In genomic region chr1:29310616-29311180, GRCh38 we compare ENCODE assay signal across 1 cellular context.
TF ChIP-seq lines count a peak whose summit lies in the region.

No MANE protein-coding gene starts in this region.

TF ChIP-seq in HEK293, 187 proteins besides CTCF, POLR2A, EP300 and RAD21 (continued from another document):
- TF ChIP-seq ZNF280D (tag by site-specific recombination; IDR thresholded peaks at IDR 0.05), result no peak
- no peak for TF ChIP-seq ZSCAN23 (tag by site-specific recombination; IDR thresholded peaks at IDR 0.05)
- 0 out of 2 replicates have a peak, but pooled peaks have one; percentile 39 for TF ChIP-seq SCRT1 (tag by site-specific recombination; IDR thresholded peaks at IDR 0.05; ENCODE audit: borderline replicate concordance)
- no peak for TF ChIP-seq SP3 (tag by site-specific recombination; IDR thresholded peaks at IDR 0.05)
- no peak for TF ChIP-seq ZSCAN4 (tag by site-specific recombination; IDR thresholded peaks at IDR 0.05)
- TF ChIP-seq ZNF324 (tag by site-specific recombination; IDR thresholded peaks at IDR 0.05), result no peak
- TF ChIP-seq ZNF501 (tag by site-specific recombination; IDR thresholded peaks at IDR 0.05), result no peak
- no peak for TF ChIP-seq ZFP41 (tag by site-specific recombination; IDR thresholded peaks at IDR 0.05; ENCODE audit: borderline replicate concordance)
- no peak for TF ChIP-seq ZNF677 (tag by site-specific recombination; IDR thresholded peaks at IDR 0.05)
- no peak for TF ChIP-seq YY2 (tag by site-specific recombination; IDR thresholded peaks at IDR 0.05)
- no peak for TF ChIP-seq ZNF221 (tag by site-specific recombination; IDR thresholded peaks at IDR 0.05; ENCODE audit: borderline replicate concordance)
- no peak for TF ChIP-seq ZNF24 (tag by site-specific recombination; IDR thresholded peaks at IDR 0.05)
- 0 out of 2 replicates have a peak, but pooled peaks have one; percentile 11 for TF ChIP-seq ZNF600 (tag by site-specific recombination; IDR thresholded peaks at IDR 0.05)
- no peak for TF ChIP-seq ZNF585B (tag by site-specific recombination; IDR thresholded peaks at IDR 0.05)
- TF ChIP-seq ZNF146 (tag by site-specific recombination; IDR thresholded peaks at IDR 0.05), result no peak
- no peak for TF ChIP-seq ZNF23 (tag by site-specific recombination; IDR thresholded peaks at IDR 0.05; ENCODE audit: borderline replicate concordance)
- 0 out of 2 replicates have a peak, but pooled peaks have one; percentile 46 for TF ChIP-seq SCRT2 (tag by site-specific recombination; IDR thresholded peaks at IDR 0.05)
